ENCODE assay signal across 8 cellular contexts in the genomic region with DNA sequence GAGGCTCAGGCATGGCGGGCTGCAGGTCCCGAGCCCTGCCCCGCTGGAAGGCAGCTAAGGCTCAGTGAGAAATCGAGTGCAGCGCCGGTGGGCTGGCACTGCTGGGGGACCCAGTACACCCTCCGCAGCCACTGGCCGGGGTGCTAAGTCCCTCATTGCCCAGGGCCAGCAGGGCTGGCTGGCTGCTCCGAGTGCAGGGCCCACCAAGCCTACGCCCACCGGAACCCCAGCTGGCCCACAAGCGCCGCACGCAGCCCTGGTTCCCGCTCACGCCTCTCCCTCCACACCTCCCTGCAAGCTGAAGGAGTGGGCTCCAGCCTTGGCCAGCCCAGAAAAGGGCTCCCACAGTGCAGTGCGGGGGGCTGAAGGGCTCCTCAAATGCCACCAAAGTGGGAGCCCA. TPM values are rescaled to one million over a fixed set of nuclear protein-coding genes. Genes with fewer than 3 reads are reported as not detected.
"Had no signal": no experiment of that assay in that cellular context is flagged by ENCODE, and none has a peak within 500 bp of the region (broad histone marks: within the 10 kb centered on the region; RNA-seq: fewer than 3 reads in every experiment).

No MANE protein-coding gene starts in this region.

RNA-seq across cellular contexts. Expression of gene TEX13C, which starts 0.5 kb away (rescaled TPM):
- total RNA-seq: OCI-LY7, PC-3, PC-9, Peyer's patch, Right ventricle myocardium inferior, Right ventricle myocardium superior, RPMI7951, SJSA1 had no signal
